ENCODE assay signal across 9 cellular contexts in genomic region chr1:40691538-40692428, GRCh38. TPM values are rescaled to one million over a fixed set of nuclear protein-coding genes. Genes with fewer than 3 reads are reported as not detected.
DNase-seq lines count a peak whose midpoint lies in the region; ATAC-seq, FAIRE-seq and TF ChIP-seq lines count a peak whose summit lies in the region.
"Had no signal": no experiment of that assay in that cellular context is flagged by ENCODE, and none has a peak within 500 bp of the region (broad histone marks: within the 10 kb centered on the region; RNA-seq: fewer than 3 reads in every experiment).

Gene NFYC (plus strand): TSS chr1:40691704. CDS start chr1:40738844, 47,140 bp downstream.

- H3K9me1 ChIP-seq in keratinocyte (ENCODE audit: control insufficient read depth, extremely low read depth, insufficient read depth, low read length): no peaks in the 10 kb centered on the region

- DNase-seq in AG09319 (ENCODE audit: extremely low read depth, low read depth) (peak; percentile 94), NCI-H460 (ENCODE audit: extremely low read depth, low read depth) (peak; percentile 99), cerebellar nuclear complex (lab: John Stamatoyannopoulos, UW) (peak; percentile 72 to 82), keratinocyte (ENCODE audit: low read depth, low spot score) (peak; percentile 81)
- DNase-seq in activated CD4-positive, CD25-positive, alpha-beta regulatory T cell treated with anti-CD3 and anti-CD28 coated beads, Interleukin-2, amount 50 U/mL, for 72 hours: peak; percentile 91
- peak; percentile 82 to 84 for DNase-seq in stimulated activated CD4-positive, alpha-beta T cell treated with anti-CD3 and anti-CD28 coated beads, Interleukin-15, amount 100 ng/mL, for 1 hour (ENCODE audit: low read depth in 1 of 2, low spot score in 1 of 2)

- H3K9ac ChIP-seq in keratinocyte (ENCODE audit: control insufficient read depth, extremely low read depth, insufficient read depth, low read length): peak within 1 kb of the TSS; percentile 98

- H3K4me1 ChIP-seq in keratinocyte (ENCODE audit: control insufficient read depth, extremely low read depth, insufficient read depth, low read length): peaks cover 23% of the 10 kb centered on the region

- H4K20me1 ChIP-seq in keratinocyte (ENCODE audit: control insufficient read depth, extremely low read depth, insufficient read depth, low read length): peaks cover under 1% of the 10 kb centered on the region

- H3K27me3 ChIP-seq in keratinocyte (ENCODE audit: control insufficient read depth, extremely low read depth, insufficient read depth, low read length): no peaks in the 10 kb centered on the region

- dilution Hi-C loops in keratinocyte (cut with MboI; ENCODE audit: extremely low pct_ligation_motif_present, low sequenced_read_pairs): no loop called here

- H3K4me3 ChIP-seq in keratinocyte (ENCODE audit: control insufficient read depth in 2 of 3, extremely low read depth in 1 of 3, insufficient read depth in 2 of 3, low read depth in 1 of 3, low read length in 3 of 3): peak within 1 kb of the TSS; percentile 88 to 93 (median 89)

- peaks cover 61% of the 10 kb centered on the region for H3K79me2 ChIP-seq in keratinocyte (ENCODE audit: control insufficient read depth, insufficient read depth, low read length)

- peak within 1 kb of the TSS; percentile 78 for H2AFZ ChIP-seq in keratinocyte (ENCODE audit: control insufficient read depth, low read length)

- TF ChIP-seq CTCF in AG09319 (IDR thresholded peaks at IDR 0.05; ENCODE audit: low read depth, low read length) (no peak), keratinocyte (optimal IDR thresholded peaks at IDR 0.05 in 1 of 3, IDR thresholded peaks at IDR 0.05 in 1 of 3, conservative IDR thresholded peaks at IDR 0.05 in 1 of 3; ENCODE audit: extremely low read depth in 1 of 3, insufficient read depth in 2 of 3, low read length in 3 of 3) (peak in 1 of 3 experiments; percentile 1)

- H3K36me3 ChIP-seq in keratinocyte (ENCODE audit: control insufficient read depth in 2 of 2, extremely low read depth in 1 of 2, insufficient read depth in 2 of 2, low read length in 2 of 2): no peaks in the 10 kb centered on the region

- H3K9me3 ChIP-seq in keratinocyte (ENCODE audit: control insufficient read depth, low read depth, low read length): no peaks in the 10 kb centered on the region

- peak within 1 kb of the TSS; percentile 96 for H3K27ac ChIP-seq in keratinocyte (ENCODE audit: control insufficient read depth, insufficient read depth, low read length)

- no peak for FAIRE-seq in keratinocyte (lab: Jason Lieb, UNC)
- FAIRE-seq: colon had no signal

- H3K4me2 ChIP-seq in keratinocyte (ENCODE audit: control insufficient read depth, extremely low read depth, insufficient read depth, low read depth, low read length): peak within 1 kb of the TSS; percentile 84

- ATAC-seq in GM19035 (IDR thresholded peaks at IDR 0.05; ENCODE audit: unreplicated experiment) (peak; percentile 74), HG03354 (IDR thresholded peaks at IDR 0.05; ENCODE audit: poor library complexity, severe bottlenecking, unreplicated experiment) (peak; percentile 82)

RNA-seq across cellular contexts. Expression of gene NFYC, which starts in this region (rescaled TPM):
- total RNA-seq in NCI-H460 (2014; rRNA removed; shearing (Covaris generic)): 21.5 and 25.4 TPM in 2 replicates
- 15.9 and 20.9 TPM in 2 replicates for polyA plus RNA-seq in NCI-H460 (2014; cell fraction: nucleus; rRNA removed)
- 32.4 to 48.5 TPM (median 35.4 TPM) in 3 replicates for polyA plus RNA-seq in keratinocyte
- 50.7 TPM for polyA plus RNA-seq in keratinocyte (2011; ENCODE audit: low read depth)
- polyA plus RNA-seq in keratinocyte (2011; cell fraction: cytosol; rRNA removed): 31.1 and 38.2 TPM in 2 replicates
- 41.2 and 43.9 TPM in 2 replicates for polyA plus RNA-seq in keratinocyte (2011; cell fraction: nucleus; rRNA removed)
- 28.5 and 39.7 TPM in 2 replicates for polyA plus RNA-seq in keratinocyte (2012; ENCODE audit: low replicate concordance)
- 46.8 to 62.9 TPM (median 53.1 TPM) in 3 replicates for polyA minus RNA-seq in keratinocyte
- polyA minus RNA-seq in keratinocyte (2011; cell fraction: cytosol; rRNA and poly(A)+ RNA removed): 43.4 TPM
- polyA minus RNA-seq in keratinocyte (2011; cell fraction: nucleus; rRNA and poly(A)+ RNA removed): 26.9 and 29.6 TPM in 2 replicates

Comparison
In these comparisons a context has a peak if more than half of its experiments do, and no peak if none do; other contexts are left out.
1. Peak in every context shown above with its lines: DNase-seq, ATAC-seq, H3K4me3 ChIP-seq and H3K27ac ChIP-seq.